8 cellular contexts compared by ENCODE assay signal in the genomic region with DNA sequence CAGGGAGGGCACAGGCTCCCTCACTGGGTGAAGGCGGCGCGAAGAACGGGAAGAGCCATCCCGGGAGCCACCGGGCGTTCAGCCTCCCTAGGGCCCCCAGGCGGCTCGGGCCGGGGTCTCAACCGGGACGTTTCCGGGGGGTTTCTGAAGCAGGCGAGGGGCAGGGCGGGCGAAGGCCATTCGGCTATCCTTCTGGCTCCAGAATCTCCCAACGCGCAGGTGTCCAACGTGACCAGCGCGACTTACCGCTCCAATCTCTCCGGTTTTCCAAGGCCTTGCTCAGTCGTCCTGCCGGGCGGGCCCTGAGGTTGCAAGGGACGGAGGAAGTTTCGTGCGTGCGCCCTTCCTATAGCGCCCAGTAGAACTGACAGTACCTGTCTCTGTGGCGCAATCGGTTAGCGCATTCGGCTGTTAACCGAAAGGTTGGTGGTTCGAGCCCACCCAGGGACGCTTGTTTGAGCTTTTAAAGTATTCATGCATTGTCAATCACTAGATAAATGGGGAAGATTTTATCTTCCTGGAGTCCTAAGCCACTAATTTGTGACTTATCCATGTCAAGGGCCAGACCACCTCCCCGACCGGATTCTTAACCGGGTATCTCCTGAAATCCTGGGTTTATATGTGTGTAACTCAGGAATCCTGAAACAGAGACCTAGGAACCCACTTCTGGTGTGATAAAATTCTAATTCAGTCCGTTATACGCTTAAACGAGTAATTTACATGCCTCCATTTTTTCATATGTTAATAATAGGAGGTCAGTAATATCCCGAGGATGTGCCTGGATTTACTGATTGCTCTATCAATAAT. TPM values are rescaled to one million over a fixed set of nuclear protein-coding genes. Genes with fewer than 3 reads are reported as not detected.
A peak's percentile ranks its signal among the peaks of the same experiment; 100 is the strongest.
DNase-seq lines count a peak whose midpoint lies in the region; ATAC-seq and TF ChIP-seq lines count a peak whose summit lies in the region.
"Not testable (repeated sequence)": the region's sequence is repeated elsewhere in the genome, so short reads cannot be mapped to it uniquely, and the experiment has no call there.

No MANE protein-coding gene starts in this region.

- H3K4me3 Mint-ChIP-seq in activated naive CD4-positive, alpha-beta T cell treated with anti-CD3 and anti-CD28 coated beads, Interleukin-2, amount 10 ng/mL, durations not matched to agents 7 days and 5 days: peak overlapping the region; percentile 73

- peaks cover 13% of the 10 kb centered on the region for H3K36me3 Mint-ChIP-seq in activated naive CD4-positive, alpha-beta T cell treated with anti-CD3 and anti-CD28 coated beads, Interleukin-2, amount 10 ng/mL, durations not matched to agents 7 days and 5 days

- ATAC-seq in left lung: not testable (repeated sequence)

- WGBS in sigmoid colon, 2 donors: 4 to 6% methylated on average over 43 to 44 of the region's 46 CpGs

- not testable (repeated sequence) for H3K27me3 ChIP-seq in left lung; sigmoid colon; subcutaneous abdominal adipose tissue (ENCODE audit: control insufficient read depth in 5 of 5, insufficient read depth in 4 of 5, low read length in 5 of 5)

- DNase-seq in EH (ENCODE audit: low read depth) (peak; percentile 67), NCI-H2081 (lab: John Stamatoyannopoulos, UW) (peak; percentile 45 to 71), T-helper 9 cell (peak; percentile 49), left lung (peak; percentile 40 to 82), sigmoid colon (peak; percentile 83)
- DNase-seq in activated naive CD4-positive, alpha-beta T cell treated with anti-CD3 and anti-CD28 coated beads, Interleukin-2, amount 10 ng/mL, durations not matched to agents 7 days and 5 days: peak; percentile 74
- not testable (repeated sequence) for DNase-seq in epithelial cell of proximal tubule (ENCODE audit: low read depth)

- H3K36me3 ChIP-seq in left lung; subcutaneous abdominal adipose tissue (ENCODE audit: control insufficient read depth in 5 of 5, insufficient read depth in 5 of 5, low read length in 5 of 5): not testable (repeated sequence)
- H3K36me3 ChIP-seq in sigmoid colon: peaks cover 0 to 11% (median 0%) of the 10 kb centered on the region in 4 donors

- peak overlapping the region; percentile 76 for H3K27ac Mint-ChIP-seq in activated naive CD4-positive, alpha-beta T cell treated with anti-CD3 and anti-CD28 coated beads, Interleukin-2, amount 10 ng/mL, durations not matched to agents 7 days and 5 days

- CTCF ChIA-PET in activated naive CD4-positive, alpha-beta T cell treated with anti-CD3 and anti-CD28 coated beads, Interleukin-2, amount 10 ng/mL, durations not matched to agents 7 days and 5 days (lab: Charles Lee): not testable (repeated sequence)

- not testable (repeated sequence) for H3K4me1 ChIP-seq in left lung; sigmoid colon; subcutaneous abdominal adipose tissue (ENCODE audit: control insufficient read depth in 5 of 5, insufficient read depth in 5 of 5, low read length in 5 of 5)

- H3K4me3 ChIP-seq in epithelial cell of proximal tubule (ENCODE audit: low read depth, low read length) (peak overlapping the region; percentile 51), left lung (peak overlapping the region; percentile 15 to 39), sigmoid colon (peak overlapping the region; percentile 40 to 53 (median 50)), subcutaneous abdominal adipose tissue (ENCODE audit: low read depth in 1 of 5, low read length in 5 of 5) (peak overlapping the region in 4 of 5 donors; percentile 44 to 60 (median 50))

- not testable (repeated sequence) for H3K4me1 Mint-ChIP-seq in activated naive CD4-positive, alpha-beta T cell treated with anti-CD3 and anti-CD28 coated beads, Interleukin-2, amount 10 ng/mL, durations not matched to agents 7 days and 5 days

- H3K9me3 ChIP-seq in left lung; sigmoid colon; subcutaneous abdominal adipose tissue (ENCODE audit: control insufficient read depth in 5 of 5, low read length in 5 of 5): not testable (repeated sequence)

- not testable (repeated sequence) for H3K9me3 Mint-ChIP-seq in activated naive CD4-positive, alpha-beta T cell treated with anti-CD3 and anti-CD28 coated beads, Interleukin-2, amount 10 ng/mL, durations not matched to agents 7 days and 5 days

- not testable (repeated sequence) for TF ChIP-seq POLR2A in sigmoid colon (IDR thresholded peaks at IDR 0.05)

- TF ChIP-seq EP300 in sigmoid colon (IDR thresholded peaks at IDR 0.05): not testable (repeated sequence)

- TF ChIP-seq CTCF in epithelial cell of proximal tubule (conservative IDR thresholded peaks at IDR 0.05; ENCODE audit: low read depth, low read length); left lung (IDR thresholded peaks at IDR 0.05); sigmoid colon (IDR thresholded peaks at IDR 0.05): not testable (repeated sequence)

- not testable (repeated sequence) for H3K9ac ChIP-seq in subcutaneous abdominal adipose tissue (ENCODE audit: low read length in 5 of 5)

- not testable (repeated sequence) for H3K27me3 Mint-ChIP-seq in activated naive CD4-positive, alpha-beta T cell treated with anti-CD3 and anti-CD28 coated beads, Interleukin-2, amount 10 ng/mL, durations not matched to agents 7 days and 5 days

- intact Hi-C loops in left lung (cut with DNase I); sigmoid colon (cut with DNase I): not testable (repeated sequence)

- H3K27ac ChIP-seq in left lung: peak overlapping the region; percentile 13 to 66
- H3K27ac ChIP-seq in sigmoid colon: peak overlapping the region; percentile 82 to 85 (median 84)
- H3K27ac ChIP-seq in subcutaneous abdominal adipose tissue (ENCODE audit: low read depth, low read length): not testable (repeated sequence)

RNA-seq across cellular contexts. Expression of a gene that starts 42.4 kb away (rescaled TPM):
- total RNA-seq in epithelial cell of proximal tubule (11.9 and 13.7 TPM in 2 replicates), left lung (10 to 100 TPM; 34.0 to 40.5 TPM), sigmoid colon (10 to 100 TPM; 16.4 to 23.0 (median 19.3) TPM)
- 10 to 100 TPM in 1 of 3 donors, 1 to 10 TPM in 2; 3.0 to 10.1 (median 5.4) TPM for polyA plus RNA-seq in sigmoid colon

RNA-seq across cellular contexts. Expression of a gene that starts 45.7 kb away (rescaled TPM):
- total RNA-seq in epithelial cell of proximal tubule: not detected in 2 replicates
- total RNA-seq in left lung: not detected
- total RNA-seq in sigmoid colon: not detected
- polyA plus RNA-seq in sigmoid colon: under 1 TPM in 1 of 3 donors, not detected in 2; 0.17 TPM
